8 cellular contexts compared by ENCODE assay signal in the genomic region with DNA sequence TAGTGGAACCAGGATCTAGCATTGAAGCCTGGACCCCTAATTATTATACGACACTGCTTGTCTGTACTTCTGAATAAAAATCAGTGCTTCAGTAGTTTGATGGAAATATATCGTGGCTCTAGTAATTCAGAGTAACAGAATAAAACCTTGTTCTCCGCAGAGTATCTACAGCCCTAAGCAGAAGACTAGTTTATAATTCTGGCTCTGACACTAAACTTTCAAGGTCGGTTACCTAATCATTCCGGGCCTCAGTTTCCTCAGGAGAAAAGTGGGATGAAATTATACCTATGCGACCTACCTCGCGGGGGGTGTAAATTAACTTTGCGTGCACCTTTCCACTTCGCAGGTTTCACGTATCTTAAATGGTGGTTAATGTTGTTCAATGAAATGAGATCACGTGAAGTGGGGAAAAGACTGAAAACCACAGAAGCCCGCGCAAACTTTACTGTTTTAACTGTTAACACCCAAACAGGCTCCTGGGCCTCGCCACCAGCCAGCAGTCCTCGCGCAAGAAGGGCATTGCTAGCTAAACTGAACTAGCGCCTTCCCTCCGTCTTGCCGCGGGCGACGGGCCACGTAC. TPM values are rescaled to one million over a fixed set of nuclear protein-coding genes. Genes with fewer than 3 reads are reported as not detected.
A peak's percentile ranks its signal among the peaks of the same experiment; 100 is the strongest.
DNase-seq lines count a peak whose midpoint lies in the region; ATAC-seq and TF ChIP-seq lines count a peak whose summit lies in the region.

No MANE protein-coding gene starts in this region.

- H4K20me1 ChIP-seq in DND-41 (ENCODE audit: insufficient read depth, low read length), result peaks cover 2% of the 10 kb centered on the region; the same call in 1 of the 2 replicates

- peak overlapping the region; percentile 95 for H3K9ac ChIP-seq in DND-41 (ENCODE audit: low read depth, low read length)
- H3K9ac ChIP-seq in colonic mucosa (ENCODE audit: low read depth in 2 of 2, low read length in 2 of 2), result peak overlapping the region; percentile 80 to 88

- H3K36me3 ChIP-seq in DND-41 (ENCODE audit: insufficient read depth, low read length) (peaks cover 43% of the 10 kb centered on the region), colonic mucosa (no peaks in the 10 kb centered on the region)

- H3K27ac ChIP-seq in DND-41 (ENCODE audit: low read length) (peak overlapping the region; percentile 97), colonic mucosa (peak overlapping the region; percentile 98)

- H3K27me3 Mint-ChIP-seq in nephron progenitor cell (ENCODE audit: low read depth, poor library complexity), result no peaks in the 10 kb centered on the region

- H3K4me1 ChIP-seq in DND-41 (ENCODE audit: insufficient read depth, low read length) (peaks cover 46% of the 10 kb centered on the region), colonic mucosa (peaks cover 12% of the 10 kb centered on the region)

- ATAC-seq in DND-41 (ENCODE audit: insufficient read depth, low read depth) (no peak; the same call in 2 of the 3 replicates), GM21526 (IDR thresholded peaks at IDR 0.05; ENCODE audit: low FRiP score, unreplicated experiment) (no peak), GM19324 (IDR thresholded peaks at IDR 0.05; ENCODE audit: low FRiP score, unreplicated experiment) (no peak)

- DNase-seq in DND-41 (no peak), NCI-H2171 treated with DMSO at 0.1 percent for 48 hours (lab: John Stamatoyannopoulos, UW) (peak; percentile 41), colonic mucosa (no peak), nephron progenitor cell (no peak), D341Med (ENCODE audit: low spot score) (no peak), NCI-H1105 (lab: John Stamatoyannopoulos, UW) (no peak)

- peak overlapping the region; percentile 73 for H3K4me2 ChIP-seq in DND-41 (ENCODE audit: insufficient read depth, low read length)

- peak overlapping the region; percentile 99 for H3K27ac Mint-ChIP-seq in nephron progenitor cell

- intact Hi-C loops in colonic mucosa (cut with DNase I), result loop anchor here (5.0 kb wide), 1 partner anchor 42 kb away; a partner anchor contains a TSS

- H3K4me1 Mint-ChIP-seq in nephron progenitor cell, result peaks cover 33% of the 10 kb centered on the region

- peaks cover 15% of the 10 kb centered on the region for H3K9me3 Mint-ChIP-seq in nephron progenitor cell

- H3K36me3 Mint-ChIP-seq in nephron progenitor cell (ENCODE audit: low read depth), result peaks cover 61% of the 10 kb centered on the region

- H3K4me3 Mint-ChIP-seq in nephron progenitor cell, result peak overlapping the region; percentile 95

- H3K9me3 ChIP-seq in DND-41 (ENCODE audit: insufficient read depth, low read length, severe bottlenecking), result no peaks in the 10 kb centered on the region
- H3K9me3 ChIP-seq in colonic mucosa, result no peaks in the 10 kb centered on the region

- H3K79me2 ChIP-seq in DND-41 (ENCODE audit: insufficient read depth, low read length), result peaks cover 80% of the 10 kb centered on the region

- peak overlapping the region; percentile 84 for H2AFZ ChIP-seq in DND-41 (ENCODE audit: low read depth, low read length)

- TF ChIP-seq CTCF in DND-41 (IDR thresholded peaks at IDR 0.05; ENCODE audit: borderline replicate concordance, extremely low read depth, low read length, poor library complexity, severe bottlenecking) (no peak), colonic mucosa (IDR thresholded peaks at IDR 0.05) (no peak), nephron progenitor cell (IDR thresholded peaks at IDR 0.05) (no peak)

- peak overlapping the region; percentile 66 to 72 for H3K4me3 ChIP-seq in DND-41 (ENCODE audit: low read depth in 1 of 2, low read length in 2 of 2)
- peak overlapping the region; percentile 89 for H3K4me3 ChIP-seq in colonic mucosa

- H3K27me3 ChIP-seq in DND-41 (ENCODE audit: insufficient read depth, low read length, poor library complexity) (no peaks in the 10 kb centered on the region), colonic mucosa (no peaks in the 10 kb centered on the region)

RNA-seq across cellular contexts. Expression of a gene that starts 0.6 kb away (rescaled TPM):
- total RNA-seq in colonic mucosa, result 10 to 100 TPM; 15.7 to 18.0 TPM

RNA-seq across cellular contexts. Expression of a gene that starts 0.8 kb away (rescaled TPM):
- 10 to 100 TPM in 1 of 2 donors, 1 to 10 TPM in 1; 7.8 to 24.7 TPM for total RNA-seq in colonic mucosa

RNA-seq across cellular contexts. Expression of a gene that starts 43.0 kb away (rescaled TPM):
- total RNA-seq in colonic mucosa, result 10 to 100 TPM; 14.1 to 28.8 TPM
